15 cellular contexts compared by ENCODE assay signal in genomic region chr2:235543126-235543750, GRCh38. TPM values are rescaled to one million over a fixed set of nuclear protein-coding genes. Genes with fewer than 3 reads are reported as not detected.
A peak's percentile ranks its signal among the peaks of the same experiment; 100 is the strongest.
DNase-seq lines count a peak whose midpoint lies in the region; ATAC-seq and TF ChIP-seq lines count a peak whose summit lies in the region.
"Had no signal": no experiment of that assay in that cellular context is flagged by ENCODE, and none has a peak within 500 bp of the region (broad histone marks: within the 10 kb centered on the region; RNA-seq: fewer than 3 reads in every experiment).

No MANE protein-coding gene starts in this region.

- no peaks in the 10 kb centered on the region for H3K9me3 ChIP-seq in gastroesophageal sphincter
- H3K9me3 ChIP-seq: heart right ventricle, left ventricle myocardium inferior, neutrophil had no signal

- H3K27me3 Mint-ChIP-seq in stimulated activated memory B cell treated with anti-CD40 and anti-IgM and Interleukin-4, amounts not matched to agents 10 μg/mL and 1 μg/mL and 100 μg/mL, for 72 hours: peaks cover 9% of the 10 kb centered on the region

- no peaks in the 10 kb centered on the region for H3K9me3 Mint-ChIP-seq in stimulated activated effector memory CD8-positive, alpha-beta T cell treated with anti-CD3 and anti-CD28 coated beads, Interleukin-12 subunit alpha, Interleukin-12 subunit beta, amount 100 ng/mL, for 72 hours
- H3K9me3 Mint-ChIP-seq in stimulated activated memory B cell treated with anti-CD40 and anti-IgM and Interleukin-4, amounts not matched to agents 10 μg/mL and 1 μg/mL and 100 μg/mL, for 72 hours: no peaks in the 10 kb centered on the region

- H3K27me3 ChIP-seq in gastroesophageal sphincter: no peaks in the 10 kb centered on the region
- H3K27me3 ChIP-seq: brain microvascular endothelial cell, heart right ventricle, neutrophil had no signal

- H3K4me3 ChIP-seq in gastroesophageal sphincter: no peak overlapping the region
- H3K4me3 ChIP-seq: heart right ventricle, left ventricle myocardium inferior had no signal

- no peaks in the 10 kb centered on the region for H3K36me3 Mint-ChIP-seq in stimulated activated effector memory CD8-positive, alpha-beta T cell treated with anti-CD3 and anti-CD28 coated beads, Interleukin-12 subunit alpha, Interleukin-12 subunit beta, amount 100 ng/mL, for 72 hours
- no peaks in the 10 kb centered on the region for H3K36me3 Mint-ChIP-seq in stimulated activated memory B cell treated with anti-CD40 and anti-IgM and Interleukin-4, amounts not matched to agents 10 μg/mL and 1 μg/mL and 100 μg/mL, for 72 hours

- no peak for TF ChIP-seq POLR2A in gastroesophageal sphincter (IDR thresholded peaks at IDR 0.05)

- WGBS in gastroesophageal sphincter (ENCODE audit: low coverage in 1 of 2), 2 donors: 73 to 80% methylated on average over 3 of the region's 13 CpGs

- H3K27ac Mint-ChIP-seq in stimulated activated effector memory CD8-positive, alpha-beta T cell treated with anti-CD3 and anti-CD28 coated beads, Interleukin-12 subunit alpha, Interleukin-12 subunit beta, amount 100 ng/mL, for 72 hours: no peak overlapping the region
- H3K27ac Mint-ChIP-seq in stimulated activated memory B cell treated with anti-CD40 and anti-IgM and Interleukin-4, amounts not matched to agents 10 μg/mL and 1 μg/mL and 100 μg/mL, for 72 hours: no peak overlapping the region

- no peak for TF ChIP-seq CTCF in gastroesophageal sphincter (IDR thresholded peaks at IDR 0.05)

- H3K4me1 Mint-ChIP-seq in stimulated activated effector memory CD8-positive, alpha-beta T cell treated with anti-CD3 and anti-CD28 coated beads, Interleukin-12 subunit alpha, Interleukin-12 subunit beta, amount 100 ng/mL, for 72 hours: peaks cover 12% of the 10 kb centered on the region
- H3K4me1 Mint-ChIP-seq in stimulated activated memory B cell treated with anti-CD40 and anti-IgM and Interleukin-4, amounts not matched to agents 10 μg/mL and 1 μg/mL and 100 μg/mL, for 72 hours: no peaks in the 10 kb centered on the region

- no peak overlapping the region for H3K4me3 Mint-ChIP-seq in stimulated activated effector memory CD8-positive, alpha-beta T cell treated with anti-CD3 and anti-CD28 coated beads, Interleukin-12 subunit alpha, Interleukin-12 subunit beta, amount 100 ng/mL, for 72 hours
- no peak overlapping the region for H3K4me3 Mint-ChIP-seq in stimulated activated memory B cell treated with anti-CD40 and anti-IgM and Interleukin-4, amounts not matched to agents 10 μg/mL and 1 μg/mL and 100 μg/mL, for 72 hours

- H3K27ac ChIP-seq in gastroesophageal sphincter: no peak overlapping the region
- H3K27ac ChIP-seq: brain microvascular endothelial cell, heart right ventricle, left ventricle myocardium inferior, neutrophil had no signal

- H3K36me3 ChIP-seq in gastroesophageal sphincter: no peaks in the 10 kb centered on the region
- H3K36me3 ChIP-seq: brain microvascular endothelial cell, heart right ventricle, left ventricle myocardium inferior, neutrophil had no signal

- H3K4me1 ChIP-seq in gastroesophageal sphincter: peaks cover 0 to 24% (median 0%) of the 10 kb centered on the region in 3 donors

- TF ChIP-seq EP300 in gastroesophageal sphincter (IDR thresholded peaks at IDR 0.05): no peak

- peak; percentile 89 for ATAC-seq in stimulated activated effector memory CD8-positive, alpha-beta T cell treated with anti-CD3 and anti-CD28 coated beads, Interleukin-12 subunit alpha, Interleukin-12 subunit beta, amount 100 ng/mL, for 72 hours
- no peak for ATAC-seq in gastroesophageal sphincter
- no peak for ATAC-seq in stimulated activated memory B cell treated with anti-CD40 and anti-IgM and Interleukin-4, amounts not matched to agents 10 μg/mL and 1 μg/mL and 100 μg/mL, for 72 hours
- ATAC-seq in HG02610 (IDR thresholded peaks at IDR 0.05; ENCODE audit: unreplicated experiment): no peak

- DNase-seq in activated T-cell treated with anti-CD3 and anti-CD28 coated beads for 48 hours (ENCODE audit: low read depth) (peak; percentile 8), activated T-cell treated with anti-CD3 and anti-CD28 coated beads for 4 hours (no peak), RKO (ENCODE audit: low spot score) (peak; percentile 34), kidney tubule cell (ENCODE audit: low spot score) (peak; percentile 75)
- no peak for DNase-seq in stimulated activated effector memory CD8-positive, alpha-beta T cell treated with anti-CD3 and anti-CD28 coated beads, Interleukin-12 subunit alpha, Interleukin-12 subunit beta, amount 100 ng/mL, for 72 hours (ENCODE audit: low spot score in 2 of 2)
- DNase-seq: brain microvascular endothelial cell; heart right ventricle; left ventricle myocardium inferior; NCI-H1105; NCI-H526 treated with DMSO at 0.1 percent for 48 hours; stimulated activated CD8-positive, alpha-beta memory T cell treated with anti-CD3 and anti-CD28 coated beads, Interleukin-4, amount 100 ng/mL, for 48 hours had no signal

RNA-seq across cellular contexts. Expression of gene AGAP1, which starts 49.4 kb away (rescaled TPM):
- total RNA-seq in gastroesophageal sphincter: 10 to 100 TPM; 33.7 to 55.2 (median 37.5) TPM

Comparison
In these comparisons a context has a peak if more than half of its experiments do, and no peak if none do; other contexts are left out.
1. DNase-seq: peak in activated T-cell treated with anti-CD3 and anti-CD28 coated beads for 48 hours (single experiment), RKO (single experiment) and kidney tubule cell (single experiment); none in activated T-cell treated with anti-CD3 and anti-CD28 coated beads for 4 hours (single experiment) and stimulated activated effector memory CD8-positive, alpha-beta T cell treated with anti-CD3 and anti-CD28 coated beads, Interleukin-12 subunit alpha, Interleukin-12 subunit beta, amount 100 ng/mL, for 72 hours (0 of 2).